In genomic region chr1:12302798-12303447, GRCh38 we compare ENCODE assay signal across 20 cellular contexts.
"Had no signal": no experiment of that assay in that cellular context is flagged by ENCODE, and none has a peak within 500 bp of the region (broad histone marks: within the 10 kb centered on the region; RNA-seq: fewer than 3 reads in every experiment).

No MANE protein-coding gene starts in this region.

- H3K27ac Mint-ChIP-seq: activated CD4-positive, alpha-beta T cell treated with anti-CD3 and anti-CD28 coated beads, Interleukin-2, amount 10 ng/mL, durations not matched to agents 7 days and 5 days; activated CD8-positive, alpha-beta T cell treated with anti-CD3 and anti-CD28 coated beads, Interleukin-2, amount 10 ng/mL, durations not matched to agents 7 days and 5 days; activated naive CD4-positive, alpha-beta T cell treated with anti-CD3 and anti-CD28 coated beads, Interleukin-2, amount 10 ng/mL, durations not matched to agents 7 days and 5 days; endodermal cell; T-helper 2 cell treated with Interferon-gamma antibody and Interleukin-4, amounts not matched to agents 5 μg/mL and 100 μg/mL, for 36 hours had no signal

- H3K9me3 Mint-ChIP-seq: activated CD4-positive, alpha-beta T cell treated with anti-CD3 and anti-CD28 coated beads, Interleukin-2, amount 10 ng/mL, durations not matched to agents 7 days and 5 days; activated naive CD4-positive, alpha-beta T cell treated with anti-CD3 and anti-CD28 coated beads, Interleukin-2, amount 10 ng/mL, durations not matched to agents 7 days and 5 days; T-helper 2 cell treated with Interferon-gamma antibody and Interleukin-4, amounts not matched to agents 5 μg/mL and 100 μg/mL, for 36 hours had no signal

- ATAC-seq: activated CD8-positive, alpha-beta T cell treated with anti-CD3 and anti-CD28 coated beads, Interleukin-2, amount 10 ng/mL, durations not matched to agents 7 days and 5 days; body of pancreas; gastrocnemius medialis; left lung; stimulated activated naive CD8-positive, alpha-beta T cell treated with anti-CD3 and anti-CD28 coated beads, Interleukin-15, Interleukin-2, amounts not matched to agents 100 U/mL and 50 U/mL, for 24 hours had no signal

- H3K4me3 ChIP-seq: body of pancreas, dorsolateral prefrontal cortex, gastrocnemius medialis, left lung, tibial artery had no signal

- DNase-seq: activated CD4-positive, alpha-beta T cell treated with anti-CD3 and anti-CD28 coated beads, Interleukin-2, amount 10 ng/mL, durations not matched to agents 7 days and 5 days; activated CD4-positive, CD25-positive, alpha-beta regulatory T cell; activated CD8-positive, alpha-beta memory T cell treated with anti-CD3 and anti-CD28 coated beads, Interleukin-2, amount 50 U/mL, for 4 hours; activated CD8-positive, alpha-beta T cell treated with anti-CD3 and anti-CD28 coated beads, Interleukin-2, amount 10 ng/mL, durations not matched to agents 7 days and 5 days; activated effector memory CD4-positive, alpha-beta T cell treated with Interleukin-2 at 50 U/mL for 16 hours; activated naive CD4-positive, alpha-beta T cell treated with anti-CD3 and anti-CD28 coated beads, Interleukin-2, amount 10 ng/mL, durations not matched to agents 7 days and 5 days; activated T-cell treated with anti-CD3 and anti-CD28 coated beads, Interleukin-2, amount 50 U/mL, for 48 hours; body of pancreas; dorsolateral prefrontal cortex; endodermal cell; gastrocnemius medialis; head of caudate nucleus; kidney; left lung; occipital lobe; stimulated activated CD4-positive, alpha-beta T cell treated with anti-CD3 and anti-CD28 coated beads, Interleukin-2, amount 100 ng/mL, for 24 hours; stimulated activated naive CD8-positive, alpha-beta T cell treated with anti-CD3 and anti-CD28 coated beads, Interleukin-15, Interleukin-2, amounts not matched to agents 100 U/mL and 50 U/mL, for 24 hours; substantia nigra; tibial artery had no signal

- H3K27me3 Mint-ChIP-seq: activated CD4-positive, alpha-beta T cell treated with anti-CD3 and anti-CD28 coated beads, Interleukin-2, amount 10 ng/mL, durations not matched to agents 7 days and 5 days; activated naive CD4-positive, alpha-beta T cell treated with anti-CD3 and anti-CD28 coated beads, Interleukin-2, amount 10 ng/mL, durations not matched to agents 7 days and 5 days had no signal

- H3K4me3 Mint-ChIP-seq: activated CD4-positive, alpha-beta T cell treated with anti-CD3 and anti-CD28 coated beads, Interleukin-2, amount 10 ng/mL, durations not matched to agents 7 days and 5 days; activated CD8-positive, alpha-beta T cell treated with anti-CD3 and anti-CD28 coated beads, Interleukin-2, amount 10 ng/mL, durations not matched to agents 7 days and 5 days; activated naive CD4-positive, alpha-beta T cell treated with anti-CD3 and anti-CD28 coated beads, Interleukin-2, amount 10 ng/mL, durations not matched to agents 7 days and 5 days; endodermal cell; T-helper 2 cell treated with Interferon-gamma antibody and Interleukin-4, amounts not matched to agents 5 μg/mL and 100 μg/mL, for 36 hours had no signal
